1 cellular context compared by ENCODE assay signal in the genomic region with DNA sequence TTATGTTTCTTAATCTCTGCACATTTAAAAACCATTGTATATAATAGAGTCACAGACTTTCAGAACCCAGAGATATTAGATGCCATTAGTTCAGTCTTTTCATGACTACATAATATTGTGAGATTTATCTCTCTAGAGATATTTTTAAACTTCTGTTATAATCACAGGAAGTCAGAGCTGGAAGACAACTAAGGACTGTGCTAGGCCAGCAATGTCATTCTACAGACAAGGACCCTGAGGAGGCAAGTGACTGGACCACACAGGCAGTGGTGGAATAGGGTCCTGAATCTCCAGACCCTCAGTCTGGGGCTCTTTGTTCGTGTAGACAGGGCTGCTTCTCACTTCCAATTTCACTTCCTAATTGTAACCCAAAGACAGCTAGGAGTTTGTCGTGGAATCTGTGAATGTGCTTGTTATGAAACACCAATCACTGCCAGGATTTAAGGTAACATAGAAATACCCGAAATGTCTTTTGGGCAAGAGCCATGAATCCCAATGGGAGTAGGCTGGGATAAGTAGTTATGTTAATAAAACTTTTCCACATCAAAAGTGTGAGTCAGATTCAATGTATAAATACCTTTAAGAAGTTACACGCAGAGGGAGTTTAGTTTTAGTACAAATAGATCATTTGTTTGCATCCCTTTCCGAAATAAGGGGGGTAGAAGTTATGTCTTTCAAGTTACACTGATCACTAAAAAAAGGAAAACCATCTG.
TF ChIP-seq lines count a peak whose summit lies in the region.

No MANE protein-coding gene starts in this region.

TF ChIP-seq in H1, 55 proteins besides CTCF, POLR2A, EP300 and RAD21 (continued from another document):
- TF ChIP-seq ZNF274 (IDR thresholded peaks at IDR 0.05; ENCODE audit: borderline replicate concordance, extremely low read depth, low read length) (no peak), HDAC2 (IDR thresholded peaks at IDR 0.05; ENCODE audit: borderline replicate concordance in 1 of 2, low read depth in 2 of 2, low read length in 2 of 2) (no peak), BACH1 (IDR thresholded peaks at IDR 0.05; ENCODE audit: low read length) (no peak), SRF (IDR thresholded peaks at IDR 0.05; ENCODE audit: low read depth, low read length) (no peak), ASH2L (IDR thresholded peaks at IDR 0.05; ENCODE audit: low read length) (no peak)
TF ChIP-seq in H1: peak in this region for 0.
